ENCODE assay signal across 8 cellular contexts in the genomic region with DNA sequence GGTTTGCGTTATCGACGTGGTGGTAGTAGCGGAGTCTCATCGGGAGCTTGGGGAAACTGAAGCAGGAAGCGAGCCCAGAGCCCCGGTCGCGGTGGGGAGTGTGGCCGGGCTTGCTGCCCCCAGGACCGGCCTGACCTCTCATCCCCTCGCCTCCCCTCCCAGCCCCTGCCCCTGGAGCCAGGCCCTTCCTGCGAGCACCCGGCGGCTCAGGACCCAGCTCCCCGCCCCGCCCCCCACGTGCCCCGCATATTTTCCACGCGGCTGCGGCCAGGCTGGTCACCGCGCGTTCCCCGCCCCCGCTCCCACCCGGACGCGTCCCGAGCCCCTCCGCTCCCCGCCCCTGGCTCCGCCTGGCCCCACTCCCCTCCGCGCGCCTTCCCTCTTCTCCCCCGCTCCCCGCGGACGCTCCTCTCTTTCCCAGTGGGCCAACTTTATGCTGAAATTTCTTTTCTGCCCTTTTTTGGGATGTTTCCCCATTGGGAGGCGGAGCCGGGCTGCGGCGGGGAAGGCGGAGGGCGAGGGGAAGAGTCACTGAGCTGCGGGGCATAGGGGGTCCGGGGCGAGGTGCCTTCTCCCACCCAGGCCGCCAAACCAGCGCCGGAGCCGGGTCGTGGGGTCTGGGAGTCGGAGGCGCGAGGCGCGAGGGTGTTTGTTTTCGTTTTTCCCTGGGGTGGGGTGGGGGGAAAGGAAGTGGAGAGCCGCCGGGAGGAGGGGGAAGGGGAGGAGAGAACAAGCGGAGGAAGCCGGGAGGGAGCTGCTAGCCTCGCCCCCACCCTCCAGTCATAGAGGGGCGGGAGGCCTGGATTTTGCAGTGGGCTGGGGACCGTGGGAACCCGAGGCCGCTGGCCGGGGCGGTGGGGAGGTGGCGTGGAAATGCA. TPM values are rescaled to one million over a fixed set of nuclear protein-coding genes. Genes with fewer than 3 reads are reported as not detected.
A peak's percentile ranks its signal among the peaks of the same experiment; 100 is the strongest.
DNase-seq lines count a peak whose midpoint lies in the region; ATAC-seq and TF ChIP-seq lines count a peak whose summit lies in the region.

No MANE protein-coding gene starts in this region.

- no peak overlapping the region for H2BK15ac ChIP-seq in mesendoderm (replicated peaks; ENCODE audit: low read depth)

- peak overlapping the region; percentile 58 for H3K4me3 ChIP-seq in epithelial cell of esophagus (ENCODE audit: low read length)
- H3K4me3 ChIP-seq in mesendoderm (ENCODE audit: low read length) = peak overlapping the region; percentile 73

- H3K9me3 Mint-ChIP-seq in stimulated activated naive CD8-positive, alpha-beta T cell treated with anti-CD3 and anti-CD28 coated beads, Interleukin-15, Interleukin-2, amounts not matched to agents 100 ng/mL and 50 ng/mL, for 24 hours = no peaks in the 10 kb centered on the region

- no peaks in the 10 kb centered on the region for H3K36me3 Mint-ChIP-seq in stimulated activated naive CD8-positive, alpha-beta T cell treated with anti-CD3 and anti-CD28 coated beads, Interleukin-15, Interleukin-2, amounts not matched to agents 100 ng/mL and 50 ng/mL, for 24 hours (ENCODE audit: low read depth)

- H3K36me3 ChIP-seq in mesendoderm (ENCODE audit: control insufficient read depth, insufficient read depth, low read length) = no peaks in the 10 kb centered on the region

- no peaks in the 10 kb centered on the region for H3K27me3 Mint-ChIP-seq in stimulated activated naive CD8-positive, alpha-beta T cell treated with anti-CD3 and anti-CD28 coated beads, Interleukin-15, Interleukin-2, amounts not matched to agents 100 ng/mL and 50 ng/mL, for 24 hours

- H3K4me1 Mint-ChIP-seq in stimulated activated naive CD8-positive, alpha-beta T cell treated with anti-CD3 and anti-CD28 coated beads, Interleukin-15, Interleukin-2, amounts not matched to agents 100 ng/mL and 50 ng/mL, for 24 hours (ENCODE audit: low read depth) = peaks cover 32% of the 10 kb centered on the region

- H3K27ac ChIP-seq in mesendoderm (ENCODE audit: low read depth, low read length) = peak overlapping the region; percentile 95

- H4K8ac ChIP-seq in mesendoderm (ENCODE audit: low read depth, low read length) = peak overlapping the region; percentile 69

- peak overlapping the region; percentile 78 for H3K4me3 Mint-ChIP-seq in stimulated activated naive CD8-positive, alpha-beta T cell treated with anti-CD3 and anti-CD28 coated beads, Interleukin-15, Interleukin-2, amounts not matched to agents 100 ng/mL and 50 ng/mL, for 24 hours

- no peaks in the 10 kb centered on the region for H3K27me3 ChIP-seq in mesendoderm (ENCODE audit: insufficient read depth, low read length, poor library complexity)

- H2BK5ac ChIP-seq in mesendoderm (ENCODE audit: low read length) = peak overlapping the region; percentile 73

- peak overlapping the region; percentile 99 for H3K9ac ChIP-seq in mesendoderm (ENCODE audit: low read length)

- DNase-seq in DMS53 (lab: John Stamatoyannopoulos, UW) (peak; percentile 59), DMS53 treated with DMSO at 0.1 percent for 48 hours (lab: John Stamatoyannopoulos, UW; ENCODE audit: unreplicated experiment) (no peak), NCI-H2196 (lab: John Stamatoyannopoulos, UW; ENCODE audit: unreplicated experiment) (peak; percentile 27), epithelial cell of esophagus (ENCODE audit: low read depth) (no peak), mesendoderm (peak; percentile 85)
- peak; percentile 67 for DNase-seq in activated CD8-positive, alpha-beta memory T cell treated with anti-CD3 and anti-CD28 coated beads, Interleukin-2, amount 50 U/mL, for 48 hours

- no peak for ATAC-seq in HG03457 (IDR thresholded peaks at IDR 0.05; ENCODE audit: unreplicated experiment)

- H3K79me2 ChIP-seq in mesendoderm (ENCODE audit: control insufficient read depth, insufficient read depth, low read length) = peaks cover 23% of the 10 kb centered on the region

- H3K4ac ChIP-seq in mesendoderm (ENCODE audit: low read depth, low read length) = peak overlapping the region; percentile 64

- H2AK5ac ChIP-seq in mesendoderm (ENCODE audit: low read length) = no peak overlapping the region

- peak overlapping the region; percentile 86 for H3K4me2 ChIP-seq in mesendoderm (ENCODE audit: low read length)

- no CpG with 5 or more reads among the region's 73 CpGs for WGBS in mesendoderm (ENCODE audit: extremely low coverage, insufficient coverage, low lambda C conversion rate)

- peak overlapping the region; percentile 91 for H3K18ac ChIP-seq in mesendoderm (ENCODE audit: low read length)

- peak overlapping the region; percentile 45 for H3K23ac ChIP-seq in mesendoderm (ENCODE audit: low read length)

- H3K27ac Mint-ChIP-seq in stimulated activated naive CD8-positive, alpha-beta T cell treated with anti-CD3 and anti-CD28 coated beads, Interleukin-15, Interleukin-2, amounts not matched to agents 100 ng/mL and 50 ng/mL, for 24 hours = peak overlapping the region; percentile 81

- peak overlapping the region; percentile 93 for H3K56ac ChIP-seq in mesendoderm (ENCODE audit: low read length)

- H4K5ac ChIP-seq in mesendoderm (ENCODE audit: low read length) = no peak overlapping the region

- H2BK120ac ChIP-seq in mesendoderm (ENCODE audit: low read depth, low read length) = peak overlapping the region; percentile 94

- H3K4me1 ChIP-seq in mesendoderm (ENCODE audit: control insufficient read depth, low read depth, low read length) = peaks cover 10% of the 10 kb centered on the region

- peaks cover 28% of the 10 kb centered on the region for H3K79me1 ChIP-seq in mesendoderm (ENCODE audit: low read length)

- TF ChIP-seq CTCF in epithelial cell of esophagus (IDR thresholded peaks at IDR 0.05; ENCODE audit: insufficient read depth, low read depth, low read length, missing control alignments) = no peak

RNA-seq across cellular contexts. Expression of gene TPM2, which starts 1.0 kb away (rescaled TPM):
- polyA plus RNA-seq in mesendoderm (2013, experiment 1 of 2) = 243 TPM
- polyA plus RNA-seq in mesendoderm (2013, experiment 2 of 2) = 250 TPM

RNA-seq across cellular contexts. Expression of gene CA9, which starts 17.0 kb away (rescaled TPM):
- polyA plus RNA-seq in mesendoderm (2013, experiment 1 of 2) = 1.6 TPM
- polyA plus RNA-seq in mesendoderm (2013, experiment 2 of 2) = 1.8 TPM

RNA-seq across cellular contexts. Expression of gene ARHGEF39, which starts 25.7 kb away (rescaled TPM):
- 13.9 TPM for polyA plus RNA-seq in mesendoderm (2013, experiment 1 of 2)
- 14.0 TPM for polyA plus RNA-seq in mesendoderm (2013, experiment 2 of 2)

RNA-seq across cellular contexts. Expression of gene CCDC107, which starts 32.6 kb away (rescaled TPM):
- polyA plus RNA-seq in mesendoderm (2013, experiment 1 of 2) = 7.8 TPM
- polyA plus RNA-seq in mesendoderm (2013, experiment 2 of 2) = 6.8 TPM

RNA-seq across cellular contexts. Expression of gene RMRP, which starts 32.9 kb away (rescaled TPM):
- not detected for polyA plus RNA-seq in mesendoderm (2013, experiment 1 of 2)
- polyA plus RNA-seq in mesendoderm (2013, experiment 2 of 2) = not detected

Comparison
In these comparisons a context has a peak if more than half of its experiments do, and no peak if none do; other contexts are left out.
1. DNase-seq: peak in DMS53 (single experiment), NCI-H2196 (single experiment), activated CD8-positive, alpha-beta memory T cell treated with anti-CD3 and anti-CD28 coated beads, Interleukin-2, amount 50 U/mL, for 48 hours (single experiment) and mesendoderm (single experiment); none in DMS53 treated with DMSO at 0.1 percent for 48 hours (single experiment) and epithelial cell of esophagus (single experiment).